ENCODE assay signal across 8 cellular contexts in the genomic region with DNA sequence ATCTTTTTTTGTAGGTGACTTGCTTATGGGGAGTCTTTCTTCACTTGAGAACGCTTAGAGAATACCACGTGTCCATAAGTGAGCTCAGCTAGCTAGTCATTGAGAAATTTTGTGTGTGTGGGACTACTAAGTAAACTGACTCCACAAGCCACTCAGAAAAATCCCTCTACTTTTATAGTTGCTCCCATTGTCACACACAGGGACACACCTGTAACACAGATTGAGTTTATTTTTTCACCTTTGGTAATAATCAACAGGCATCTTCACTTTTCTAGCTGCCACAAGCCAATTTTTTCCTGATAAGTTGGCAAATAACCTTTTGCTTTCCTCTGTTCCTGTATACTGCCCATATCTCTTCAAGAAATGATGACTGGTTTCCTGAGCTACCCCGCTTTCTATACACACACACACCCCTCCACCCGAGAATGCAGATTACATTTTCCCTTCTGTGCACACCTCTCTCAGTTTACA. TPM values are rescaled to one million over a fixed set of nuclear protein-coding genes. Genes with fewer than 3 reads are reported as not detected.
DNase-seq lines count a peak whose midpoint lies in the region; TF ChIP-seq lines count a peak whose summit lies in the region.

No MANE protein-coding gene starts in this region.

- H3K36me3 ChIP-seq in HAP-1 (replicated peaks) (peaks cover 5% of the 10 kb centered on the region), neural progenitor cell (no peaks in the 10 kb centered on the region)

- H3K4me2 ChIP-seq in neural progenitor cell, result peak overlapping the region; percentile 97

- peak overlapping the region; percentile 40 for H3K9ac ChIP-seq in neural progenitor cell

- TF ChIP-seq CTCF in epithelial cell of esophagus (IDR thresholded peaks at IDR 0.05; ENCODE audit: insufficient read depth, low read depth, low read length, missing control alignments) (no peak), neural progenitor cell (IDR thresholded peaks at IDR 0.05) (no peak)

- no peak overlapping the region for H2AFZ ChIP-seq in neural progenitor cell (replicated peaks)

- H3K4me3 ChIP-seq in HAP-1, result peak overlapping the region; percentile 78
- H3K4me3 ChIP-seq in epithelial cell of esophagus (ENCODE audit: low read length), result peak overlapping the region; percentile 90
- H3K4me3 ChIP-seq in neural progenitor cell, result peak overlapping the region; percentile 80

- H3K9me3 ChIP-seq in HAP-1, result no peaks in the 10 kb centered on the region
- H3K9me3 ChIP-seq in neural progenitor cell (ENCODE audit: low read depth), result no peaks in the 10 kb centered on the region

- H3K9me3 Mint-ChIP-seq in neural progenitor cell, result no peaks in the 10 kb centered on the region

- peaks cover 87% of the 10 kb centered on the region for H4K20me1 ChIP-seq in neural progenitor cell (ENCODE audit: low read depth)

- H3K36me3 Mint-ChIP-seq in neural progenitor cell, result peaks cover 18% of the 10 kb centered on the region

- H3K4me3 Mint-ChIP-seq in neural progenitor cell, result peak overlapping the region; percentile 84

- H3K27me3 Mint-ChIP-seq in neural progenitor cell (ENCODE audit: insufficient read depth, low read depth), result no peaks in the 10 kb centered on the region

- H3K27ac Mint-ChIP-seq in neural progenitor cell, result no peak overlapping the region

- peaks cover 87% of the 10 kb centered on the region for H3K79me2 ChIP-seq in neural progenitor cell (ENCODE audit: low read depth)

- peaks cover 37% of the 10 kb centered on the region for H3K4me1 Mint-ChIP-seq in neural progenitor cell

- H3K27me3 ChIP-seq in HAP-1 (ENCODE audit: low read depth), result no peaks in the 10 kb centered on the region
- no peaks in the 10 kb centered on the region for H3K27me3 ChIP-seq in neural progenitor cell

- H3K4me1 ChIP-seq in HAP-1 (peaks cover 8% of the 10 kb centered on the region), neural progenitor cell (peaks cover 38% of the 10 kb centered on the region)

- H3K27ac ChIP-seq in neural progenitor cell, result no peak overlapping the region

- DNase-seq in CD1c-positive myeloid dendritic cell (ENCODE audit: extremely low spot score) (peak; percentile 69), HAP-1 (ENCODE audit: low spot score in 2 of 2) (peak; percentile 9 to 59), SKM-1 (lab: John Stamatoyannopoulos, UW; ENCODE audit: unreplicated experiment) (peak; percentile 14), epithelial cell of esophagus (ENCODE audit: low read depth) (peak; percentile 87), neural progenitor cell (ENCODE audit: low spot score) (no peak), mesenteric fat pad (ENCODE audit: low spot score) (no peak), middle frontal gyrus (ENCODE audit: extremely low spot score, low spot score) (no peak), SK-N-DZ (ENCODE audit: low spot score) (no peak)

- peaks cover 20% of the 10 kb centered on the region for H3F3A ChIP-seq in neural progenitor cell (ENCODE audit: low read depth)

- in situ Hi-C loops in HAP-1 (cut with MboI; ENCODE audit: low sequenced_read_pairs), result no loop called here

RNA-seq across cellular contexts. Expression of a gene that starts 4.5 kb away (rescaled TPM):
- total RNA-seq in neural progenitor cell (ENCODE audit: low replicate concordance) (15.4 and 18.7 TPM in 2 replicates), mesenteric fat pad (41.5 TPM)
- 7.1 and 7.5 TPM in 2 replicates for polyA plus RNA-seq in SK-N-DZ (2014; cell fraction: cytosol; rRNA removed)
- polyA plus RNA-seq in SK-N-DZ (2014; cell fraction: nucleus; rRNA removed), result 10.1 and 10.7 TPM in 2 replicates

Comparison
In these comparisons a context has a peak if more than half of its experiments do, and no peak if none do; other contexts are left out.
1. DNase-seq: peak in CD1c-positive myeloid dendritic cell (single experiment), HAP-1 (2 of 2), SKM-1 (single experiment) and epithelial cell of esophagus (single experiment); none in neural progenitor cell (single experiment), mesenteric fat pad (single experiment), middle frontal gyrus (single experiment) and SK-N-DZ (single experiment).
2. Peak in every context shown above with its lines, with median percentiles within 50 percentile points of each other: H3K4me3 ChIP-seq.